18 cellular contexts compared by ENCODE assay signal in the genomic region with DNA sequence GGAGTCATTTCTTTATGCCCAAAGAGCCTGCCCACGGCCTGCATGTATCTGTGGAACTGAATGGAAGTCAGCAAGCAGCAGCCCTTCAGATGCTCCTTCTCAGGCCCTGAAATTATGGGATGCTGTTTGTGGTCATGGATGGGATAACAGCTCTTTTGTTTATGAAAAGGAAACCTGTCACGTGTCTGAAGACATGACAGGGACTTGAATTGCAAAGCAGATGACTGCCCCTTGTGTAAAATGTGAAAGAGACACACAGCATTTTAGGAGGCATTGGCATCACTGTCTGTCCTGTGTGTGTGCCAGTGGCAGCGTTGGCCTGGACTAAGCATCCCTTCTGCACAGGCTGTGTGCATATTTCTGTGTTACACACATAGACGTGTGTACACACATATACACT.
DNase-seq lines count a peak whose midpoint lies in the region; ATAC-seq and TF ChIP-seq lines count a peak whose summit lies in the region.
"Had no signal": no experiment of that assay in that cellular context is flagged by ENCODE, and none has a peak within 500 bp of the region (broad histone marks: within the 10 kb centered on the region; RNA-seq: fewer than 3 reads in every experiment).

No MANE protein-coding gene starts in this region.

- H4K20me1 ChIP-seq in BLaER1 treated with 17β-estradiol and CSF1 and Interleukin-3, amounts not matched to agents 10 nM and 100 nM = no peaks in the 10 kb centered on the region

- H3K9ac ChIP-seq in BLaER1 treated with 17β-estradiol and CSF1 and Interleukin-3, amounts not matched to agents 10 nM and 100 nM = no peak overlapping the region

- H3K4me3 ChIP-seq in BLaER1 treated with 17β-estradiol and CSF1 and Interleukin-3, amounts not matched to agents 10 nM and 100 nM = no peak overlapping the region
- H3K4me3 ChIP-seq in HAP-1 (no peak overlapping the region), upper lobe of right lung (no peak overlapping the region)

- H3K4me1 ChIP-seq in BLaER1 treated with 17β-estradiol and CSF1 and Interleukin-3, amounts not matched to agents 10 nM and 100 nM = peaks cover 17 to 43% (median 35%) of the 10 kb centered on the region in 10 experiments
- no peaks in the 10 kb centered on the region for H3K4me1 ChIP-seq in HAP-1
- H3K4me1 ChIP-seq in upper lobe of right lung = no peaks in the 10 kb centered on the region

- H3K4me2 ChIP-seq in BLaER1 treated with 17β-estradiol and CSF1 and Interleukin-3, amounts not matched to agents 10 nM and 100 nM = peak overlapping the region in 6 of 11 experiments; percentile 20 to 47 (median 37); a peak in 12 of 22 replicates

- no peak for TF ChIP-seq CTCF in upper lobe of right lung (IDR thresholded peaks at IDR 0.05)

- no peak overlapping the region for H3K27ac ChIP-seq in BLaER1 treated with 17β-estradiol and CSF1 and Interleukin-3, amounts not matched to agents 10 nM and 100 nM
- H3K27ac ChIP-seq in angular gyrus (ENCODE audit: low read depth, low read length) = peak overlapping the region; percentile 19
- peak overlapping the region; percentile 10 for H3K27ac ChIP-seq in substantia nigra (ENCODE audit: low read depth, low read length, poor library complexity, severe bottlenecking)
- H3K27ac ChIP-seq in upper lobe of right lung = no peak overlapping the region

- H3K36me3 ChIP-seq in BLaER1 treated with 17β-estradiol and CSF1 and Interleukin-3, amounts not matched to agents 10 nM and 100 nM = no peaks in the 10 kb centered on the region
- H3K36me3 ChIP-seq in HAP-1 (replicated peaks) = no peaks in the 10 kb centered on the region
- no peaks in the 10 kb centered on the region for H3K36me3 ChIP-seq in upper lobe of right lung

- peaks cover 0 to 19% (median 9%) of the 10 kb centered on the region in 11 experiments; a peak in 13 of 22 replicates for H3K9me3 ChIP-seq in BLaER1 treated with 17β-estradiol and CSF1 and Interleukin-3, amounts not matched to agents 10 nM and 100 nM (replicated peaks in 1 of 11)
- H3K9me3 ChIP-seq in HAP-1 (no peaks in the 10 kb centered on the region), upper lobe of right lung (no peaks in the 10 kb centered on the region)

- ATAC-seq in upper lobe of right lung (no peak), GM18873 (IDR thresholded peaks at IDR 0.05; ENCODE audit: low FRiP score, unreplicated experiment) (no peak)
- ATAC-seq: CD8-positive, alpha-beta T cell; PC-3; SK-N-SH treated with all-trans-retinoic acid at 6 μM for 48 hours had no signal

- peak; percentile 66 for DNase-seq in midbrain (lab: John Stamatoyannopoulos, UW)
- DNase-seq in substantia nigra (lab: John Stamatoyannopoulos, UW) = peak in 16 of 49 donors; percentile 1 to 40 (median 18)
- no peak for DNase-seq in HAP-1 (ENCODE audit: low spot score in 2 of 2)
- no peak for DNase-seq in upper lobe of right lung
- DNase-seq: CD8-positive, alpha-beta T cell; DMS79; H7; NCI-H1105 treated with DMSO at 0.1 percent for 48 hours; NCI-H1694; NCI-H2227 treated with DMSO at 0.1 percent for 48 hours; NCI-H510A treated with DMSO at 0.1 percent for 48 hours; PC-3; RPMI8226; SHP77 treated with DMSO at 0.1 percent for 48 hours had no signal

- intact Hi-C loops in upper lobe of right lung (cut with DNase I) = no loop called here

- H3K27me3 ChIP-seq in BLaER1 treated with 17β-estradiol and CSF1 and Interleukin-3, amounts not matched to agents 10 nM and 100 nM = no peaks in the 10 kb centered on the region
- H3K27me3 ChIP-seq in HAP-1 (ENCODE audit: low read depth) (no peaks in the 10 kb centered on the region), upper lobe of right lung (no peaks in the 10 kb centered on the region)

- in situ Hi-C loops in HAP-1 (cut with MboI; ENCODE audit: low sequenced_read_pairs) = no loop called here

Comparison
In these comparisons a context has a peak if more than half of its experiments do, and no peak if none do; other contexts are left out.
1. H3K27ac ChIP-seq: peak in angular gyrus (single experiment) and substantia nigra (single experiment); none in BLaER1 treated with 17β-estradiol and CSF1 and Interleukin-3, amounts not matched to agents 10 nM and 100 nM (0 of 11) and upper lobe of right lung (single experiment).